In the genomic region with DNA sequence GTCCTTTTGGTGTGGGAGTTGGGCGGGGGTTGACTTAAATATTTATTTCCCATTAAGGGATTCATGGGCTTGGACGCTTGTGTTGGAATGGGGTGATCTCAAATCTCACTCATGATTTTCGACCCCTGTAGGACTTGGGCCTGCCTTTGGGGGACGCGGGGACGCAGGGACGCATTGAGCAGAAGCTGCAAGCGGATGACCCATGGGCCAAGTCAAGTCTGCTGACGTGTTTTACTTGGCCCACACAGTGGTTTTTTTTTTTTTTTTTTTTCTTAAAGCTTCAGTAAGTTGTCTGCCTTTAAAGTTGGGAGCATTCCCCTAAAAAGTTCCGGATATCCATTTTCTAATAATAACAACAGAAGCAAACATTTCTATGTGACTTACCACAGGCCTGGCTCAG, we compare ENCODE assay signal across 16 cellular contexts. TPM values are rescaled to one million over a fixed set of nuclear protein-coding genes. Genes with fewer than 3 reads are reported as not detected.
DNase-seq lines count a peak whose midpoint lies in the region; ATAC-seq, FAIRE-seq and TF ChIP-seq lines count a peak whose summit lies in the region.
"Had no signal": no experiment of that assay in that cellular context is flagged by ENCODE, and none has a peak within 500 bp of the region (broad histone marks: within the 10 kb centered on the region; RNA-seq: fewer than 3 reads in every experiment).

No MANE protein-coding gene starts in this region.

- H4K91ac ChIP-seq in mesenchymal stem cell (ENCODE audit: low read length) = no peak overlapping the region

- in situ Hi-C loops in GM13976 (cut with MboI; ENCODE audit: low sequenced_read_pairs, unreplicated experiment) = no loop called here

- POLR2A ChIA-PET in endothelial cell of umbilical vein (lab: Charles Lee) = interaction anchor here (0.6 to 1.0 kb wide), 3 partner anchors 16 to 496 kb away, joined by 3 to 4 read pairs (median 4); no protein-coding TSS in a partner anchor

- H3K9me1 ChIP-seq in endothelial cell of umbilical vein (replicated peaks; ENCODE audit: control insufficient read depth, extremely low read depth, insufficient read depth, low read length) = no peaks in the 10 kb centered on the region

- H2BK12ac ChIP-seq in mesenchymal stem cell (ENCODE audit: low read length in 2 of 2) = no peak overlapping the region

- intact Hi-C loops in endothelial cell of umbilical vein (cut with micrococcal nuclease) = loop anchor here (1.0 to 2.0 kb wide), 4 partner anchors 19 to 44 kb away; no protein-coding TSS in a partner anchor

- H3K79me1 ChIP-seq in mesenchymal stem cell (replicated peaks; ENCODE audit: low read length, poor library complexity, severe bottlenecking) = peaks cover 50% of the 10 kb centered on the region

- H4K8ac ChIP-seq in mesenchymal stem cell (ENCODE audit: low read length) = no peak overlapping the region

- ATAC-seq in upper lobe of left lung (ENCODE audit: low FRiP score in 2 of 2) = peak in 1 of 2 donors; percentile 48

- H2AK5ac ChIP-seq in mesenchymal stem cell (ENCODE audit: low read length, severe bottlenecking) = no peak overlapping the region

- H3K4me3 Mint-ChIP-seq in activated naive CD4-positive, alpha-beta T cell treated with anti-CD3 and anti-CD28 coated beads, Interleukin-2, amount 50 U/mL, for 24 hours = peak overlapping the region; percentile 23

- H3K27ac Mint-ChIP-seq in activated naive CD4-positive, alpha-beta T cell treated with anti-CD3 and anti-CD28 coated beads, Interleukin-2, amount 50 U/mL, for 24 hours = no peak overlapping the region

- H2BK5ac ChIP-seq in mesenchymal stem cell (ENCODE audit: low read depth, low read length, poor library complexity, severe bottlenecking) = no peak overlapping the region

- H3K27me3 ChIP-seq in endothelial cell of umbilical vein (ENCODE audit: control insufficient read depth in 2 of 2, insufficient read depth in 2 of 2, low read length in 2 of 2) (no peaks in the 10 kb centered on the region), mesenchymal stem cell (ENCODE audit: control insufficient read depth in 1 of 2, insufficient read depth in 1 of 2, low read length in 2 of 2) (no peaks in the 10 kb centered on the region), upper lobe of left lung (no peaks in the 10 kb centered on the region)

- H2BK15ac ChIP-seq in mesenchymal stem cell (ENCODE audit: low read depth, poor library complexity, severe bottlenecking) = no peak overlapping the region

- no peak for TF ChIP-seq POLR2A in endothelial cell of umbilical vein (IDR thresholded peaks at IDR 0.05; ENCODE audit: low read depth, low read length)
- no peak for TF ChIP-seq POLR2A in upper lobe of left lung (IDR thresholded peaks at IDR 0.05)

- H3K27ac ChIP-seq in endothelial cell of umbilical vein (ENCODE audit: insufficient read depth, low read depth, low read length) (peak overlapping the region; percentile 61), mesenchymal stem cell (ENCODE audit: low read length, poor library complexity, severe bottlenecking) (no peak overlapping the region), upper lobe of left lung (peak overlapping the region; percentile 32 to 65 (median 49))

- H3K23ac ChIP-seq in mesenchymal stem cell (ENCODE audit: low read length in 2 of 2) = no peak overlapping the region

- TF ChIP-seq EP300 in upper lobe of left lung (IDR thresholded peaks at IDR 0.05) = no peak

- no peaks in the 10 kb centered on the region for H3K27me3 Mint-ChIP-seq in activated naive CD4-positive, alpha-beta T cell treated with anti-CD3 and anti-CD28 coated beads, Interleukin-2, amount 50 U/mL, for 24 hours

- H3K4ac ChIP-seq in mesenchymal stem cell (ENCODE audit: low read depth in 1 of 2, low read length in 2 of 2) = no peak overlapping the region

- no peak overlapping the region for H3K14ac ChIP-seq in mesenchymal stem cell (ENCODE audit: low read length in 2 of 2)

- dilution Hi-C loops in endothelial cell of umbilical vein (cut with MboI; ENCODE audit: extremely low pct_ligation_motif_present, low sequenced_read_pairs) = loop anchor here (25.0 kb wide), 1 partner anchor 111 kb away; no protein-coding TSS in a partner anchor

- DNase-seq in activated naive CD4-positive, alpha-beta T cell treated with Interleukin-2 at 50 U/mL for 16 hours = no peak
- peak; percentile 82 for DNase-seq in endothelial cell of umbilical vein (ENCODE audit: low read depth, low spot score)
- no peak for DNase-seq in mesenchymal stem cell
- no peak for DNase-seq in upper lobe of left lung
- DNase-seq in GM13976 (ENCODE audit: low spot score) = no peak
- DNase-seq in GM19239 (ENCODE audit: insufficient read length, low spot score) = no peak
- DNase-seq in kidney tubule cell (ENCODE audit: low spot score) = no peak
- DNase-seq: activated naive CD4-positive, alpha-beta T cell; cerebellar nuclear complex; DMS79; Kasumi-1; NCI-H1694 treated with DMSO at 0.1 percent for 48 hours; SHP77 treated with DMSO at 0.1 percent for 48 hours had no signal

- H3K4me1 ChIP-seq in endothelial cell of umbilical vein (ENCODE audit: control insufficient read depth, extremely low read depth, insufficient read depth, low read length) (peaks cover 42% of the 10 kb centered on the region), mesenchymal stem cell (ENCODE audit: control insufficient read depth, insufficient read depth, low read depth, low read length) (peaks cover 34% of the 10 kb centered on the region), upper lobe of left lung (peaks cover 66 to 94% (median 83%) of the 10 kb centered on the region in 4 donors)

- TF ChIP-seq CTCF in endothelial cell of umbilical vein (IDR thresholded peaks at IDR 0.05; ENCODE audit: extremely low read depth in 1 of 2, insufficient read depth in 1 of 2, low read depth in 1 of 2, low read length in 2 of 2) (no peak), upper lobe of left lung (IDR thresholded peaks at IDR 0.05) (no peak), GM13976 (IDR thresholded peaks at IDR 0.05; ENCODE audit: borderline replicate concordance, control extremely low read depth, extremely low read depth, insufficient read depth, missing control alignments) (no peak)

- H3K9me3 ChIP-seq in endothelial cell of umbilical vein (replicated peaks; ENCODE audit: control insufficient read depth, insufficient read depth, low read length) = no peaks in the 10 kb centered on the region
- no peaks in the 10 kb centered on the region for H3K9me3 ChIP-seq in mesenchymal stem cell (ENCODE audit: control insufficient read depth, low read length)
- H3K9me3 ChIP-seq in upper lobe of left lung = no peaks in the 10 kb centered on the region

- H3K4me1 Mint-ChIP-seq in activated naive CD4-positive, alpha-beta T cell treated with anti-CD3 and anti-CD28 coated beads, Interleukin-2, amount 50 U/mL, for 24 hours = peaks cover 89% of the 10 kb centered on the region

- H2AFZ ChIP-seq in endothelial cell of umbilical vein (ENCODE audit: low read depth, low read length) (no peak overlapping the region), mesenchymal stem cell (ENCODE audit: low read depth, low read length) (no peak overlapping the region)

- peak overlapping the region; percentile 37 for H3K4me2 ChIP-seq in endothelial cell of umbilical vein (ENCODE audit: insufficient read depth, low read length)
- H3K4me2 ChIP-seq in mesenchymal stem cell (ENCODE audit: low read length, poor library complexity, severe bottlenecking) = no peak overlapping the region

- H3K36me3 ChIP-seq in endothelial cell of umbilical vein (ENCODE audit: control insufficient read depth in 2 of 2, extremely low read depth in 1 of 2, insufficient read depth in 2 of 2, low read length in 2 of 2) (no peaks in the 10 kb centered on the region), mesenchymal stem cell (ENCODE audit: control insufficient read depth in 1 of 2, insufficient read depth in 2 of 2, low read depth in 1 of 2, low read length in 2 of 2) (peaks cover 7 to 12% of the 10 kb centered on the region in 2 experiments), upper lobe of left lung (peaks cover 0 to 7% (median 0%) of the 10 kb centered on the region in 4 donors)

- no peak overlapping the region for H2BK120ac ChIP-seq in mesenchymal stem cell (ENCODE audit: low read depth, low read length)

- no peaks in the 10 kb centered on the region for H3K9me3 Mint-ChIP-seq in activated naive CD4-positive, alpha-beta T cell treated with anti-CD3 and anti-CD28 coated beads, Interleukin-2, amount 50 U/mL, for 24 hours

- peaks cover 4% of the 10 kb centered on the region for H3K36me3 Mint-ChIP-seq in activated naive CD4-positive, alpha-beta T cell treated with anti-CD3 and anti-CD28 coated beads, Interleukin-2, amount 50 U/mL, for 24 hours

- no peak overlapping the region for H3K18ac ChIP-seq in mesenchymal stem cell (ENCODE audit: low read depth in 1 of 2, low read length in 2 of 2)

- 91% methylated on average over 10 of the region's 10 CpGs for WGBS in mesenchymal stem cell
- WGBS in upper lobe of left lung, 2 donors = 61 to 74% methylated on average over 10 of the region's 10 CpGs

- BruUV-seq in endothelial cell of umbilical vein (replicated peaks; lab: Mats Ljungman, UMichigan) = no TSS peak

- H3K4me3 ChIP-seq in endothelial cell of umbilical vein (replicated peaks in 1 of 3; ENCODE audit: insufficient read depth in 1 of 3, low read depth in 1 of 3, low read length in 3 of 3) (no peak overlapping the region), mesenchymal stem cell (ENCODE audit: insufficient read depth in 1 of 2, low read depth in 1 of 2, low read length in 2 of 2) (no peak overlapping the region), upper lobe of left lung (no peak overlapping the region)
- H3K4me3 ChIP-seq: skin epidermis had no signal

- H3K79me2 ChIP-seq in endothelial cell of umbilical vein (ENCODE audit: control insufficient read depth, insufficient read depth, low read length) = peaks cover 67% of the 10 kb centered on the region

- H4K20me1 ChIP-seq in endothelial cell of umbilical vein (replicated peaks; ENCODE audit: control insufficient read depth, extremely low read depth, insufficient read depth, low read length) = no peaks in the 10 kb centered on the region

- FAIRE-seq in endothelial cell of umbilical vein (lab: Jason Lieb, UNC) (peak; percentile 90), GM19239 (lab: Jason Lieb, UNC) (no peak)
- FAIRE-seq: A204.1 had no signal

- H3K9ac ChIP-seq in endothelial cell of umbilical vein (replicated peaks; ENCODE audit: extremely low read depth, insufficient read depth, low read length) (no peak overlapping the region), mesenchymal stem cell (ENCODE audit: low read length) (peak overlapping the region; percentile 46)

- CTCF ChIA-PET in endothelial cell of umbilical vein (lab: Charles Lee) = interaction anchor here (0.8 to 2.2 kb wide), 12 partner anchors 8 to 108 kb away, joined by 3 to 17 read pairs (median 5); no protein-coding TSS in a partner anchor

RNA-seq across cellular contexts. Expression of gene CMIP, which starts 29.0 kb away (rescaled TPM):
- total RNA-seq in endothelial cell of umbilical vein (82.4 and 101 TPM in 2 replicates), upper lobe of left lung (100 to 1,000 TPM in 1 of 6 donors, 10 to 100 TPM in 5; 48.3 to 109 (median 67.6) TPM)
- polyA plus RNA-seq in endothelial cell of umbilical vein = 23.6 and 29.0 TPM in 2 replicates
- 31.1 and 32.0 TPM in 2 replicates for polyA plus RNA-seq in endothelial cell of umbilical vein (2011; cell fraction: cytosol; rRNA removed)
- polyA plus RNA-seq in endothelial cell of umbilical vein (2011; cell fraction: nucleus; rRNA removed) = 55.1 and 76.2 TPM in 2 replicates
- 43.0 and 55.4 TPM in 2 replicates for polyA plus RNA-seq in endothelial cell of umbilical vein (2012)
- 81.6 and 92.9 TPM in 2 replicates for polyA minus RNA-seq in endothelial cell of umbilical vein
- 15.4 TPM for polyA minus RNA-seq in endothelial cell of umbilical vein (2011; cell fraction: cytosol; rRNA and poly(A)+ RNA removed)
- polyA minus RNA-seq in endothelial cell of umbilical vein (2011; cell fraction: nucleus; rRNA and poly(A)+ RNA removed) = 99.8 and 106 TPM in 2 replicates
- 34.5 TPM for polyA plus RNA-seq in mesenchymal stem cell (2013, experiment 1 of 2)
- polyA plus RNA-seq in mesenchymal stem cell (2013, experiment 2 of 2) = 34.1 TPM
